Comparison of ENCODE assay signal across 7 cellular contexts in the genomic region with DNA sequence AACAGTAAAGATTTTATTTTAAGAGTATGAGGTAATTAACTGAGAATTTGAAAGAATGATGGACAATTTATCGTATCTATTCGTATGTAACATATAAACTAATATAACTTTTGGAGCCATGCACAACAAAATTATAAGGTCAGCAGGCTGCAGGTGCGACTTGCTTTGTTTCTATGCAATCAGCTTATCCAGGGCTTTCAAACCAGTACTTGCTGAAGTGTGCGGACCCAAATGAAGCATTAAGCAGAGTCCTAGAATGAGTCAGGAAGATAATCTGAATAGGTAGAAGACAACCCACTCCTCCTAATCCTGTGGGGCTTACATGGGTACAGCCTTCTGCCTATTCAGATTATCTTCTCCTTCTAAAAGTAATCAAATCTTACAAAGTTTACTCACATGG. TPM values are rescaled to one million over a fixed set of nuclear protein-coding genes. Genes with fewer than 3 reads are reported as not detected.
DNase-seq lines count a peak whose midpoint lies in the region; TF ChIP-seq lines count a peak whose summit lies in the region.

No MANE protein-coding gene starts in this region.

- H3K79me2 ChIP-seq in OCI-LY1 (ENCODE audit: insufficient read depth, low read length) = peaks cover 60% of the 10 kb centered on the region
- peaks cover 65% of the 10 kb centered on the region for H3K79me2 ChIP-seq in neural progenitor cell (ENCODE audit: low read depth)

- H3F3A ChIP-seq in OCI-LY1 (ENCODE audit: insufficient read depth, low read length) (no peaks in the 10 kb centered on the region), neural progenitor cell (ENCODE audit: low read depth) (peaks cover 38% of the 10 kb centered on the region)

- H3K4me2 ChIP-seq in OCI-LY1 (ENCODE audit: low read length) = peak overlapping the region; percentile 83
- H3K4me2 ChIP-seq in neural progenitor cell = peak overlapping the region; percentile 94

- H3K27me3 ChIP-seq in OCI-LY1 (ENCODE audit: insufficient read depth, low read length) = no peaks in the 10 kb centered on the region
- H3K27me3 ChIP-seq in neural progenitor cell = peaks cover 14% of the 10 kb centered on the region

- H3K4me1 Mint-ChIP-seq in chondrocyte (ENCODE audit: low read depth) (peaks cover 29% of the 10 kb centered on the region), neural progenitor cell (peaks cover 39% of the 10 kb centered on the region)

- no peaks in the 10 kb centered on the region for H3K9me3 ChIP-seq in OCI-LY1 (ENCODE audit: low read length)
- no peaks in the 10 kb centered on the region for H3K9me3 ChIP-seq in neural progenitor cell (ENCODE audit: low read depth)

- H3K9me2 ChIP-seq in OCI-LY1 (ENCODE audit: low read depth, low read length) = no peaks in the 10 kb centered on the region

- H3K27me3 Mint-ChIP-seq in chondrocyte (ENCODE audit: low read depth) = no peaks in the 10 kb centered on the region
- peaks cover 10% of the 10 kb centered on the region for H3K27me3 Mint-ChIP-seq in neural progenitor cell (ENCODE audit: insufficient read depth, low read depth)

- no peak overlapping the region for H2AFZ ChIP-seq in OCI-LY1 (ENCODE audit: low read length)
- H2AFZ ChIP-seq in neural progenitor cell (replicated peaks) = no peak overlapping the region

- no peaks in the 10 kb centered on the region; the same call in 1 of the 2 replicates for H4K20me1 ChIP-seq in OCI-LY1 (ENCODE audit: insufficient read depth, low read length)
- H4K20me1 ChIP-seq in neural progenitor cell (ENCODE audit: low read depth) = peaks cover 64% of the 10 kb centered on the region

- peak overlapping the region; percentile 57 for H3K4me3 ChIP-seq in GM12875 (ENCODE audit: low read depth, low read length)
- H3K4me3 ChIP-seq in OCI-LY1 (ENCODE audit: low read depth, low read length, poor library complexity, severe bottlenecking) = peak overlapping the region; percentile 97
- peak overlapping the region; percentile 91 for H3K4me3 ChIP-seq in neural progenitor cell

- peak overlapping the region; percentile 73 for H3K27ac ChIP-seq in OCI-LY1 (ENCODE audit: low read depth, low read length, poor library complexity, severe bottlenecking)
- H3K27ac ChIP-seq in neural progenitor cell = no peak overlapping the region

- H3K36me3 ChIP-seq in OCI-LY1 (ENCODE audit: insufficient read depth, low read length) (no peaks in the 10 kb centered on the region), neural progenitor cell (no peaks in the 10 kb centered on the region)

- H3K27ac Mint-ChIP-seq in chondrocyte (ENCODE audit: unreplicated experiment) (peak overlapping the region; percentile 94), neural progenitor cell (no peak overlapping the region)

- H3K4me1 ChIP-seq in OCI-LY1 (ENCODE audit: insufficient read depth, low read length, severe bottlenecking) = peaks cover 42% of the 10 kb centered on the region
- H3K4me1 ChIP-seq in neural progenitor cell = peaks cover 24% of the 10 kb centered on the region

- peak overlapping the region; percentile 74 for H3K4me3 Mint-ChIP-seq in chondrocyte (ENCODE audit: unreplicated experiment)
- peak overlapping the region; percentile 96 for H3K4me3 Mint-ChIP-seq in neural progenitor cell

- H3K36me3 Mint-ChIP-seq in chondrocyte (ENCODE audit: low read depth) (no peaks in the 10 kb centered on the region), neural progenitor cell (peaks cover 12% of the 10 kb centered on the region)

- TF ChIP-seq CTCF in GM12875 (IDR thresholded peaks at IDR 0.05; ENCODE audit: borderline replicate concordance, insufficient read depth, low read depth, low read length) = no peak
- no peak for TF ChIP-seq CTCF in OCI-LY1 (IDR thresholded peaks at IDR 0.05; ENCODE audit: low read length)
- no peak for TF ChIP-seq CTCF in chondrocyte (IDR thresholded peaks at IDR 0.05)
- TF ChIP-seq CTCF in neural progenitor cell (IDR thresholded peaks at IDR 0.05) = no peak

- no peak for DNase-seq in chondrocyte (ENCODE audit: low spot score)
- DNase-seq in neural progenitor cell (ENCODE audit: low spot score) = peak; percentile 42
- DNase-seq in NCI-H345 treated with DMSO at 0.1 percent for 48 hours (lab: John Stamatoyannopoulos, UW; ENCODE audit: unreplicated experiment) = no peak
- no peak for DNase-seq in NK-92 treated with Interleukin-12 subunit alpha and Interleukin-12 subunit beta, amount 100 ng/mL, for 24 hours (lab: John Stamatoyannopoulos, UW)
- DNase-seq in NCI-H774 (lab: John Stamatoyannopoulos, UW) = no peak

- H3K9ac ChIP-seq in OCI-LY1 (ENCODE audit: low read length) (peak overlapping the region; percentile 99), neural progenitor cell (peak overlapping the region; percentile 22)

- no peaks in the 10 kb centered on the region for H3K9me3 Mint-ChIP-seq in chondrocyte (ENCODE audit: low read depth)
- H3K9me3 Mint-ChIP-seq in neural progenitor cell = no peaks in the 10 kb centered on the region

RNA-seq across cellular contexts. Expression of a gene that starts 2.1 kb away (rescaled TPM):
- total RNA-seq in chondrocyte (46.9 to 56.5 TPM (median 53.5 TPM) in 3 replicates), neural progenitor cell (ENCODE audit: low replicate concordance) (165 and 176 TPM in 2 replicates)

RNA-seq across cellular contexts. Expression of a gene that starts 17.3 kb away (rescaled TPM):
- total RNA-seq in chondrocyte = 39.6 to 45.2 TPM (median 41.3 TPM) in 3 replicates
- total RNA-seq in neural progenitor cell (ENCODE audit: low replicate concordance) = 16.9 and 34.8 TPM in 2 replicates
